Comparison of ENCODE assay signal across 16 cellular contexts in the genomic region with DNA sequence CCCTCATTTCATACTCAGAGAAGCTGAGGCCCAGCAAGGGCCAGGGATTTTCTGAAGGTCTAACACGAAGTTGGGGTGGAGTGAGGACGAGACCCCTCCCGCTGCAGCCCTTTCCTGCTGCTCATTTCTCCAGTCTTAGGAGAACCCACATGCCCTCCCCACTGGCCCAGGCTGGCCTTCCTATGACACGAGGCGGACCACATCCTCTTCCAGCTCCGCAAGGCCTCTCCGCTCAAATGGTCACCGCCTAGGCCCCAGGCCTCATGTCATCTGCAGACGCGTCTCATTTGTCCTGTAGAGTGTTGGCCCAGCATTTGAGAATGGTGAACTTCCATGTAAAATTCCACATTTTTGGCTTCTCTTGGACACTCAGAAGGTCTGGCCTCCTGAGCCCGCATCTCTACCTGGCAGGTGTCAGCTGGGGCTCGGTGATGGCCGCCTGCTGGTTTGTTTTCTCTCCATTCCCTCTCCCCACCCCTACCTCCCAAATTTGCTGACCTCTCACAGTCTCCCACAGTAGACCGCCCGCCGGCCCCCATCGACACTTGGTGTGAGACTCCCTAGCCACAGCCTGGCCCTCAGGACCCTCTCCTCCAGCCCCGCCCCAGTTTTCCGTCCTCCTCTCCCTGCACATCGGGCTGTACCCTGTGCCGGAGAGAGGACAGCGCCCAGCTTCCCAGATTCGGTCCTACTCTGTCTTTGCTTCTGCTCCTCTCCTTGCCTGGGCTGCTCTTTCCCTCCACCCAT. TPM values are rescaled to one million over a fixed set of nuclear protein-coding genes. Genes with fewer than 3 reads are reported as not detected.
DNase-seq lines count a peak whose midpoint lies in the region; ATAC-seq and TF ChIP-seq lines count a peak whose summit lies in the region.
"Had no signal": no experiment of that assay in that cellular context is flagged by ENCODE, and none has a peak within 500 bp of the region (broad histone marks: within the 10 kb centered on the region; RNA-seq: fewer than 3 reads in every experiment).

No MANE protein-coding gene starts in this region.

- POLR2A ChIA-PET in Caco-2 (lab: Charles Lee), result no interaction called here
- POLR2A ChIA-PET in CD8-positive, alpha-beta memory T cell (lab: Charles Lee), result no interaction called here

- H3K36me3 ChIP-seq in Caco-2 (ENCODE audit: control insufficient read depth, insufficient read depth, low read length) (no peaks in the 10 kb centered on the region; the same call in none of the 2 replicates), brain microvascular endothelial cell (replicated peaks) (peaks cover 21% of the 10 kb centered on the region), stomach (peaks cover 10 to 33% (median 24%) of the 10 kb centered on the region in 4 donors)
- H3K36me3 ChIP-seq in CD8-positive, alpha-beta memory T cell (ENCODE audit: insufficient read depth, low read length), result no peaks in the 10 kb centered on the region

- H3K27me3 Mint-ChIP-seq in Caco-2 (ENCODE audit: insufficient read depth, unreplicated experiment) (no peaks in the 10 kb centered on the region), mesothelial cell of epicardium (ENCODE audit: low read depth) (no peaks in the 10 kb centered on the region)
- no peaks in the 10 kb centered on the region for H3K27me3 Mint-ChIP-seq in CD8-positive, alpha-beta memory T cell
- H3K27me3 Mint-ChIP-seq: activated naive CD8-positive, alpha-beta T cell treated with anti-CD3 and anti-CD28 coated beads, Interleukin-2, amount 10 ng/mL, durations not matched to agents 7 days and 5 days; T-helper 17 cell had no signal

- DNase-seq in Caco-2 (no peak), brain microvascular endothelial cell (no peak), mesothelial cell of epicardium (ENCODE audit: low spot score in 2 of 2, unreplicated experiment in 2 of 2) (no peak), stomach (no peak), NCI-H446 (lab: John Stamatoyannopoulos, UW) (no peak)
- no peak for DNase-seq in CD8-positive, alpha-beta memory T cell
- DNase-seq: activated CD4-positive, alpha-beta T cell treated with anti-CD3 and anti-CD28 coated beads for 1 hour; activated naive CD8-positive, alpha-beta T cell treated with anti-CD3 and anti-CD28 coated beads, Interleukin-2, amount 10 ng/mL, durations not matched to agents 7 days and 5 days; DND-41; natural killer cell; NCI-H1694; stimulated activated CD4-positive, alpha-beta T cell treated with anti-CD3 and anti-CD28 coated beads, Interleukin-4, amount 100 ng/mL, for 4 hours; T-helper 17 cell had no signal

- H3K27ac Mint-ChIP-seq in Caco-2 (ENCODE audit: unreplicated experiment), result peak overlapping the region; percentile 37
- H3K27ac Mint-ChIP-seq in mesothelial cell of epicardium, result peak overlapping the region; percentile 98
- peak overlapping the region in 4 of 8 donors; percentile 27 to 69 (median 62) for H3K27ac Mint-ChIP-seq in CD8-positive, alpha-beta memory T cell
- H3K27ac Mint-ChIP-seq: activated naive CD8-positive, alpha-beta T cell treated with anti-CD3 and anti-CD28 coated beads, Interleukin-2, amount 10 ng/mL, durations not matched to agents 7 days and 5 days; T-helper 17 cell had no signal

- no peak for TF ChIP-seq POLR2A in stomach (IDR thresholded peaks at IDR 0.05)

- TF ChIP-seq CTCF in Caco-2 (IDR thresholded peaks at IDR 0.05; ENCODE audit: insufficient read depth in 1 of 2, low read depth in 1 of 2, low read length in 1 of 2, severe bottlenecking in 1 of 2, unreplicated experiment in 1 of 2) (no peak), brain microvascular endothelial cell (IDR thresholded peaks at IDR 0.05; ENCODE audit: low read depth, low read length, missing control alignments) (no peak), mesothelial cell of epicardium (IDR thresholded peaks at IDR 0.05; ENCODE audit: unreplicated experiment) (no peak), stomach (IDR thresholded peaks at IDR 0.05) (no peak)

- intact Hi-C loops in Caco-2 (cut with micrococcal nuclease; ENCODE audit: unreplicated experiment) (loop anchor here (2.0 kb wide), 1 partner anchor 17 kb away; no protein-coding TSS in a partner anchor), stomach (cut with DNase I; ENCODE audit: low total_unique reads) (no loop called here)

- 83 to 90% (median 85%) methylated on average over 23 of the region's 23 CpGs for WGBS in stomach, 5 donors

- TF ChIP-seq EP300 in stomach (IDR thresholded peaks at IDR 0.05), result no peak

- in situ Hi-C loops in brain microvascular endothelial cell (cut with HindIII; ENCODE audit: low pct_ligation_motif_present, low sequenced_read_pairs), result no loop called here

- H3K9me3 Mint-ChIP-seq in Caco-2 (ENCODE audit: unreplicated experiment) (no peaks in the 10 kb centered on the region), mesothelial cell of epicardium (peaks cover 5% of the 10 kb centered on the region)
- no peaks in the 10 kb centered on the region for H3K9me3 Mint-ChIP-seq in CD8-positive, alpha-beta memory T cell
- H3K9me3 Mint-ChIP-seq: natural killer cell had no signal

- BruUV-seq in Caco-2 (replicated peaks; lab: Mats Ljungman, UMichigan), result no TSS peak

- CTCF ChIA-PET in Caco-2 (lab: Charles Lee), result interaction anchor here (0.6 kb wide), 1 partner anchor 98 kb away, joined by 3 read pairs; no protein-coding TSS in a partner anchor
- CTCF ChIA-PET in CD8-positive, alpha-beta memory T cell (lab: Charles Lee), result interaction anchor here (0.7 kb wide), 1 partner anchor 10 kb away, joined by 3 read pairs; no protein-coding TSS in a partner anchor

- H3K36me3 Mint-ChIP-seq in Caco-2 (ENCODE audit: insufficient read depth, unreplicated experiment) (peaks cover 43% of the 10 kb centered on the region), mesothelial cell of epicardium (peaks cover 32% of the 10 kb centered on the region)
- peaks cover 0 to 47% (median 16%) of the 10 kb centered on the region in 3 donors for H3K36me3 Mint-ChIP-seq in CD8-positive, alpha-beta memory T cell
- H3K36me3 Mint-ChIP-seq: natural killer cell had no signal

- H3K27me3 ChIP-seq in Caco-2 (replicated peaks; ENCODE audit: control insufficient read depth, insufficient read depth, low read length) (no peaks in the 10 kb centered on the region), brain microvascular endothelial cell (replicated peaks) (no peaks in the 10 kb centered on the region), stomach (no peaks in the 10 kb centered on the region)
- H3K27me3 ChIP-seq in CD8-positive, alpha-beta memory T cell (ENCODE audit: insufficient read depth, low read length, poor library complexity, severe bottlenecking), result no peaks in the 10 kb centered on the region

- no peaks in the 10 kb centered on the region for H3K9me3 ChIP-seq in Caco-2
- no peaks in the 10 kb centered on the region for H3K9me3 ChIP-seq in stomach
- no peaks in the 10 kb centered on the region for H3K9me3 ChIP-seq in CD8-positive, alpha-beta memory T cell (ENCODE audit: low read length)

- peaks cover 13% of the 10 kb centered on the region for H3K4me1 Mint-ChIP-seq in Caco-2 (ENCODE audit: low read depth, unreplicated experiment)
- H3K4me1 Mint-ChIP-seq in mesothelial cell of epicardium, result peaks cover 30% of the 10 kb centered on the region
- H3K4me1 Mint-ChIP-seq in CD8-positive, alpha-beta memory T cell, result peaks cover 23 to 28% (median 26%) of the 10 kb centered on the region in 3 donors

- no peak overlapping the region for H3K4me3 Mint-ChIP-seq in Caco-2 (ENCODE audit: unreplicated experiment)
- H3K4me3 Mint-ChIP-seq in mesothelial cell of epicardium, result no peak overlapping the region
- H3K4me3 Mint-ChIP-seq in CD8-positive, alpha-beta memory T cell, result no peak overlapping the region
- H3K4me3 Mint-ChIP-seq: activated naive CD8-positive, alpha-beta T cell treated with anti-CD3 and anti-CD28 coated beads, Interleukin-2, amount 10 ng/mL, durations not matched to agents 7 days and 5 days; natural killer cell had no signal

- H3K4me3 ChIP-seq in Caco-2 (ENCODE audit: low read depth, low read length) (no peak overlapping the region), brain microvascular endothelial cell (ENCODE audit: low read depth, low read length) (no peak overlapping the region), stomach (no peak overlapping the region)
- H3K4me3 ChIP-seq in CD8-positive, alpha-beta memory T cell (ENCODE audit: low read length), result no peak overlapping the region

- H3K27ac ChIP-seq in brain microvascular endothelial cell (peak overlapping the region; percentile 97), stomach (peak overlapping the region in 4 of 5 donors; percentile 78 to 98 (median 86))
- H3K27ac ChIP-seq in CD8-positive, alpha-beta memory T cell (ENCODE audit: low read depth, low read length), result no peak overlapping the region
- H3K27ac ChIP-seq: epithelial cell of prostate had no signal

- H3K4me1 ChIP-seq in Caco-2, result peaks cover 14% of the 10 kb centered on the region
- H3K4me1 ChIP-seq in stomach, result peaks cover 30 to 66% (median 43%) of the 10 kb centered on the region in 4 donors
- H3K4me1 ChIP-seq in CD8-positive, alpha-beta memory T cell (ENCODE audit: insufficient read depth, low read length), result no peaks in the 10 kb centered on the region

- no peak for ATAC-seq in GM21528 (IDR thresholded peaks at IDR 0.05; ENCODE audit: low FRiP score, unreplicated experiment)
- no peak for ATAC-seq in HG03045 (IDR thresholded peaks at IDR 0.05; ENCODE audit: unreplicated experiment)
- ATAC-seq: natural killer cell, T-helper 17 cell had no signal

RNA-seq across cellular contexts. Expression of gene ERGIC1, which starts 51.7 kb away (rescaled TPM):
- total RNA-seq in Caco-2 (2022), result 152 and 161 TPM in 2 replicates
- 107 to 110 TPM (median 109 TPM) in 3 replicates for total RNA-seq in mesothelial cell of epicardium
- total RNA-seq in stomach, result 100 to 1,000 TPM in 4 of 5 donors, 10 to 100 TPM in 1; 98.8 to 293 (median 137) TPM
- polyA plus RNA-seq in stomach, result 10 to 100 TPM; 54.5 to 95.3 (median 83.7) TPM
- 10 to 100 TPM; 39.7 to 39.9 TPM for total RNA-seq in CD8-positive, alpha-beta memory T cell
- 25.9 TPM for polyA plus RNA-seq in CD8-positive, alpha-beta memory T cell
